In the genomic region with DNA sequence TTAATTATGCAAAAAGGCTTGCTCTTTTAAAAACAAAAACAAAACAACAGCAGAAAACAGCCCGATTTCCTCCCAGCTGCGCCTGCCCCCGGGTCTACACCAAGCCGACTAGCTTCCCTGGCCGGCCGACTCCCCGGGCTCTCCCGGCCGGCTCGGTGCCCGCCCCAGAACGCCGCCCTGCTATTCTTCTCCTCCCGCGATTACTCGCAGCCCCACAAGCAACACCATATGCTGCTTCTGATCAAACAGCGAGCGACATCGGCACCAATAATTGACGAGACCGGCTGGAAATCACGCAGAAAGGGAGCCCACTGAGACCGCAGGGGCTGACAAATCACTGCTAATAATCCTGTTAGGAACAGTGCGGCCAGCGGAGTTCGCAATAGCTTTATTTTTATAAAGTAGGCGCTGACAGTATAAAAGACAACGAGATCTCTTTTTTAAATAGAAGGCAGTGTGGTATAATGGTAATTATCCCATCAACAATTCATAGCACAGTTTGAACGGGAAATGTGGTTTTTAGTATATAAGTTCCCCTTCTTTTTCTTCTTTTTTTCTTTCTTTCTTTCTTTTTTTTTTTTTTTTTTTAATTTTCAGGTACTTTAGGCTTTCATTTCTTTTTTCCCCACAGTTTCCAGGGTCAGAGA, we compare ENCODE assay signal across 9 cellular contexts. TPM values are rescaled to one million over a fixed set of nuclear protein-coding genes. Genes with fewer than 3 reads are reported as not detected.
A peak's percentile ranks its signal among the peaks of the same experiment; 100 is the strongest.
DNase-seq lines count a peak whose midpoint lies in the region; ATAC-seq, FAIRE-seq and TF ChIP-seq lines count a peak whose summit lies in the region.
"Had no signal": no experiment of that assay in that cellular context is flagged by ENCODE, and none has a peak within 500 bp of the region (broad histone marks: within the 10 kb centered on the region; RNA-seq: fewer than 3 reads in every experiment).

No MANE protein-coding gene starts in this region.

- H3K4me3 Mint-ChIP-seq in activated CD4-positive, alpha-beta T cell treated with anti-CD3 and anti-CD28 coated beads for 36 hours, result no peak overlapping the region

- WGBS in body of pancreas, 2 donors, result 4 to 8% methylated on average over 29 of the region's 29 CpGs
- 6 to 7% methylated on average over 29 of the region's 29 CpGs for WGBS in pancreas, 2 donors

- H3K9me3 Mint-ChIP-seq in activated CD4-positive, alpha-beta T cell treated with anti-CD3 and anti-CD28 coated beads for 36 hours (ENCODE audit: low read depth), result peaks cover 5% of the 10 kb centered on the region

- peak overlapping the region; percentile 17; the same call in 1 of the 2 replicates for H3K9ac ChIP-seq in ES-I3 (ENCODE audit: low read depth, low read length)

- H3K9me3 ChIP-seq in ES-I3 (ENCODE audit: control insufficient read depth, insufficient read depth, low read length), result no peaks in the 10 kb centered on the region
- no peaks in the 10 kb centered on the region for H3K9me3 ChIP-seq in body of pancreas
- H3K9me3 ChIP-seq in pancreas, result no peaks in the 10 kb centered on the region

- intact Hi-C loops in body of pancreas (cut with DNase I) (no loop called here), pancreas (cut with DNase I) (no loop called here), Right ventricle myocardium inferior (cut with DNase I) (no loop called here)
- intact Hi-C loops in activated CD4-positive, alpha-beta T cell treated with anti-CD3 and anti-CD28 coated beads for 36 hours (cut with DNase I, micrococcal nuclease), result loop anchor here (5.0 to 10.0 kb wide), 4 partner anchors 234 to 1627 kb away; partner anchors contain the start of genes POU3F2 (in 1 of the 2) and PRDM13 (in 1 of the 2)

- no peak overlapping the region for H3K27ac Mint-ChIP-seq in activated CD4-positive, alpha-beta T cell treated with anti-CD3 and anti-CD28 coated beads for 36 hours

- H3K4me3 ChIP-seq in body of pancreas, result no peak overlapping the region
- peak overlapping the region in 2 of 4 donors; percentile 44 to 53 for H3K4me3 ChIP-seq in pancreas

- H3K36me3 Mint-ChIP-seq in activated CD4-positive, alpha-beta T cell treated with anti-CD3 and anti-CD28 coated beads for 36 hours (ENCODE audit: low read depth), result peaks cover 14% of the 10 kb centered on the region

- peaks cover 77% of the 10 kb centered on the region for H3K27me3 Mint-ChIP-seq in activated CD4-positive, alpha-beta T cell treated with anti-CD3 and anti-CD28 coated beads for 36 hours

- peaks cover 0 to 38% of the 10 kb centered on the region in 2 donors for H3K27me3 ChIP-seq in body of pancreas
- peaks cover 0 to 68% (median 20%) of the 10 kb centered on the region in 4 donors for H3K27me3 ChIP-seq in pancreas

- CTCF ChIA-PET in activated CD4-positive, alpha-beta T cell treated with anti-CD3 and anti-CD28 coated beads for 36 hours (lab: Charles Lee), result interaction anchor here (0.6 to 1.0 kb wide), 5 partner anchors 9 to 347 kb away, joined by 3 to 6 read pairs (median 3); no protein-coding TSS in a partner anchor

- H3K36me3 ChIP-seq in ES-I3 (ENCODE audit: insufficient read depth, low read length), result no peaks in the 10 kb centered on the region
- H3K36me3 ChIP-seq in body of pancreas (replicated peaks in 1 of 2; ENCODE audit: insufficient read depth in 1 of 2, low read depth in 2 of 2), result no peaks in the 10 kb centered on the region
- no peaks in the 10 kb centered on the region for H3K36me3 ChIP-seq in pancreas

- FAIRE-seq in pancreas (lab: Jason Lieb, UNC), result no peak

- TF ChIP-seq POLR2A in body of pancreas (IDR thresholded peaks at IDR 0.05), result no peak

- H3K4me1 ChIP-seq in ES-I3 (ENCODE audit: insufficient read depth, low read length), result peaks cover 23% of the 10 kb centered on the region
- peaks cover 29% of the 10 kb centered on the region for H3K4me1 ChIP-seq in body of pancreas
- H3K4me1 ChIP-seq in pancreas, result no peaks in the 10 kb centered on the region

- peaks cover 19% of the 10 kb centered on the region for H3K4me1 Mint-ChIP-seq in activated CD4-positive, alpha-beta T cell treated with anti-CD3 and anti-CD28 coated beads for 36 hours

- peak in 2 of 3 experiments; percentile 80 to 88 for DNase-seq in NCI-H1417 (lab: John Stamatoyannopoulos, UW)
- DNase-seq in body of pancreas, result peak in 1 of 4 donors; percentile 42
- DNase-seq in pancreas, result peak in 1 of 6 donors; percentile 66
- DNase-seq in Right ventricle myocardium inferior (ENCODE audit: missing footprints), result no peak
- DNase-seq in activated CD4-positive, alpha-beta T cell treated with anti-CD3 and anti-CD28 coated beads for 36 hours, result no peak
- DNase-seq in Kasumi-1 (lab: John Stamatoyannopoulos, UW), result no peak

- ATAC-seq in body of pancreas (no peak), pancreas (peak in 2 of 4 donors; percentile 8 to 13), Right ventricle myocardium inferior (no peak)
- ATAC-seq in activated CD4-positive, alpha-beta T cell treated with anti-CD3 and anti-CD28 coated beads for 36 hours, result no peak
- ATAC-seq in activated CD4-positive, CD25-positive, alpha-beta regulatory T cell treated with anti-CD3 and anti-CD28 coated beads, Interleukin-2, amount 50 U/mL, for 24 hours, result no peak

- H3K27ac ChIP-seq in body of pancreas, result peak overlapping the region in 3 of 4 donors; percentile 60 to 93 (median 78)
- peak overlapping the region; percentile 27 to 94 (median 58) for H3K27ac ChIP-seq in pancreas
- H3K27ac ChIP-seq: HL-60 had no signal

- POLR2A ChIA-PET in activated CD4-positive, alpha-beta T cell treated with anti-CD3 and anti-CD28 coated beads for 36 hours (lab: Charles Lee), result no interaction called here

- TF ChIP-seq CTCF in body of pancreas (IDR thresholded peaks at IDR 0.05) (no peak), pancreas (IDR thresholded peaks at IDR 0.05) (no peak)

RNA-seq across cellular contexts. Expression of gene SIM1, which starts 3.3 kb away (rescaled TPM):
- total RNA-seq in body of pancreas (1 to 10 TPM; 3.6 to 6.9 TPM), pancreas (1 to 10 TPM; 3.1 to 6.0 (median 4.1) TPM), Right ventricle myocardium inferior (not detected)
- 1 to 10 TPM; 1.5 to 4.5 TPM for polyA plus RNA-seq in pancreas
- not detected for total RNA-seq in activated CD4-positive, alpha-beta T cell treated with anti-CD3 and anti-CD28 coated beads for 36 hours

Comparison
In these comparisons a context has a peak if more than half of its experiments do, and no peak if none do; other contexts are left out.
1. DNase-seq: peak in NCI-H1417 (2 of 3); none in Right ventricle myocardium inferior (single experiment), activated CD4-positive, alpha-beta T cell treated with anti-CD3 and anti-CD28 coated beads for 36 hours (single experiment) and Kasumi-1 (0 of 2).
2. intact Hi-C loops: an anchor here in activated CD4-positive, alpha-beta T cell treated with anti-CD3 and anti-CD28 coated beads for 36 hours (5.0 to 10.0 kb wide); none called in body of pancreas, pancreas and Right ventricle myocardium inferior.